Comparison of ENCODE assay signal across 8 cellular contexts in genomic region chr18:55320399-55321255, GRCh38.
DNase-seq lines count a peak whose midpoint lies in the region; TF ChIP-seq lines count a peak whose summit lies in the region.

No MANE protein-coding gene starts in this region.

- H3K9ac ChIP-seq in HUES48 (ENCODE audit: low read depth, low read length) = no peak overlapping the region
- H3K9ac ChIP-seq in mucosa of stomach (ENCODE audit: low read length) = peak overlapping the region; percentile 32

- peaks cover 58% of the 10 kb centered on the region for H3K4me1 ChIP-seq in HUES48 (ENCODE audit: control insufficient read depth, insufficient read depth, low read length)
- H3K4me1 ChIP-seq in mucosa of stomach (ENCODE audit: control insufficient read depth, insufficient read depth, low read length) = no peaks in the 10 kb centered on the region

- no peak for DNase-seq in astrocyte of the cerebellum (ENCODE audit: low read depth)
- DNase-seq in activated CD8-positive, alpha-beta memory T cell treated with anti-CD3 and anti-CD28 coated beads, Interleukin-2, amount 50 U/mL, for 48 hours = no peak
- no peak for DNase-seq in T-helper 2 cell treated with Interferon-gamma antibody and Interleukin-4, amounts not matched to agents 5 μg/mL and 100 μg/mL, for 36 hours (ENCODE audit: low spot score)
- no peak for DNase-seq in activated effector memory CD4-positive, alpha-beta T cell treated with Interleukin-2 at 50 U/mL for 16 hours
- no peak for DNase-seq in stimulated activated CD4-positive, alpha-beta T cell treated with anti-CD3 and anti-CD28 coated beads, Interleukin-4, amount 100 ng/mL, for 4 hours

- peaks cover 59% of the 10 kb centered on the region for H3K27me3 Mint-ChIP-seq in T-helper 2 cell treated with Interferon-gamma antibody and Interleukin-4, amounts not matched to agents 5 μg/mL and 100 μg/mL, for 36 hours (ENCODE audit: low read depth)

- TF ChIP-seq CTCF in 22Rv1 (IDR thresholded peaks at IDR 0.05) = no peak
- TF ChIP-seq CTCF in astrocyte of the cerebellum (IDR thresholded peaks at IDR 0.05; ENCODE audit: low read depth, low read length, missing control alignments) = no peak

- no peak overlapping the region for H3K27ac Mint-ChIP-seq in T-helper 2 cell treated with Interferon-gamma antibody and Interleukin-4, amounts not matched to agents 5 μg/mL and 100 μg/mL, for 36 hours

- H3K36me3 ChIP-seq in HUES48 (ENCODE audit: control insufficient read depth, insufficient read depth, low read length) (no peaks in the 10 kb centered on the region), mucosa of stomach (ENCODE audit: control insufficient read depth, insufficient read depth, low read length) (no peaks in the 10 kb centered on the region)

- H3K27ac ChIP-seq in 22Rv1 (peak overlapping the region; percentile 42), HUES48 (ENCODE audit: low read depth, low read length) (no peak overlapping the region)

- no peaks in the 10 kb centered on the region for H3K36me3 Mint-ChIP-seq in T-helper 2 cell treated with Interferon-gamma antibody and Interleukin-4, amounts not matched to agents 5 μg/mL and 100 μg/mL, for 36 hours (ENCODE audit: low read depth)

- H3K9me3 ChIP-seq in HUES48 (ENCODE audit: control insufficient read depth, insufficient read depth, low read length) (no peaks in the 10 kb centered on the region), mucosa of stomach (ENCODE audit: control insufficient read depth, low read length) (no peaks in the 10 kb centered on the region)

- in situ Hi-C loops in astrocyte of the cerebellum (cut with HindIII; ENCODE audit: low sequenced_read_pairs) = no loop called here

- peaks cover 11% of the 10 kb centered on the region for H3K4me1 Mint-ChIP-seq in T-helper 2 cell treated with Interferon-gamma antibody and Interleukin-4, amounts not matched to agents 5 μg/mL and 100 μg/mL, for 36 hours (ENCODE audit: low read depth)

- peak overlapping the region; percentile 81; the same call in 1 of the 2 replicates for H3K4me3 ChIP-seq in HUES48 (ENCODE audit: low read depth, low read length)
- H3K4me3 ChIP-seq in astrocyte of the cerebellum (ENCODE audit: low read depth, low read length) = peak overlapping the region; percentile 58
- H3K4me3 ChIP-seq in mucosa of stomach (ENCODE audit: low read length) = no peak overlapping the region

- no peaks in the 10 kb centered on the region for H3K27me3 ChIP-seq in HUES48 (ENCODE audit: control insufficient read depth, insufficient read depth, low read length)
- H3K27me3 ChIP-seq in mucosa of stomach (ENCODE audit: control insufficient read depth, insufficient read depth, low read length) = peaks cover 42% of the 10 kb centered on the region

- no peak overlapping the region for H3K4me3 Mint-ChIP-seq in T-helper 2 cell treated with Interferon-gamma antibody and Interleukin-4, amounts not matched to agents 5 μg/mL and 100 μg/mL, for 36 hours

- H3K9me3 Mint-ChIP-seq in T-helper 2 cell treated with Interferon-gamma antibody and Interleukin-4, amounts not matched to agents 5 μg/mL and 100 μg/mL, for 36 hours = no peaks in the 10 kb centered on the region
